8 cellular contexts compared by ENCODE assay signal in genomic region chr1:45551684-45552083, GRCh38. TPM values are rescaled to one million over a fixed set of nuclear protein-coding genes. Genes with fewer than 3 reads are reported as not detected.
DNase-seq lines count a peak whose midpoint lies in the region; ATAC-seq and TF ChIP-seq lines count a peak whose summit lies in the region.

No MANE protein-coding gene starts in this region.

- H3K4me3 Mint-ChIP-seq in activated naive CD4-positive, alpha-beta T cell treated with anti-CD3 and anti-CD28 coated beads for 36 hours, result peak overlapping the region; percentile 96

- H3K36me3 ChIP-seq in right lobe of liver, result no peaks in the 10 kb centered on the region
- H3K36me3 ChIP-seq in transverse colon, result no peaks in the 10 kb centered on the region

- H3K4me1 ChIP-seq in right lobe of liver (peaks cover 0 to 38% (median 14%) of the 10 kb centered on the region in 4 donors), transverse colon (peaks cover 17 to 36% (median 23%) of the 10 kb centered on the region in 4 donors)

- H3K27ac ChIP-seq in right lobe of liver, result peak overlapping the region; percentile 13 to 87 (median 70)
- H3K27ac ChIP-seq in transverse colon, result peak overlapping the region; percentile 87 to 89 (median 88)

- in situ Hi-C loops in astrocyte of the spinal cord (cut with HindIII; ENCODE audit: low sequenced_read_pairs), result no loop called here
- in situ Hi-C loops in transverse colon (cut with MboI; ENCODE audit: low pct_ligation_motif_present in 1 of 4, low pct_unique_long_range_greater_than_20kb in 1 of 4, low sequenced_read_pairs in 3 of 4), result no loop called here

- H3K27me3 ChIP-seq in right lobe of liver, result no peaks in the 10 kb centered on the region
- H3K27me3 ChIP-seq in transverse colon, result no peaks in the 10 kb centered on the region

- no peak for TF ChIP-seq EP300 in transverse colon (IDR thresholded peaks at IDR 0.05; ENCODE audit: low read depth)

- no peak for TF ChIP-seq CTCF in astrocyte of the spinal cord (IDR thresholded peaks at IDR 0.05; ENCODE audit: low read depth, low read length)
- TF ChIP-seq CTCF in right lobe of liver (IDR thresholded peaks at IDR 0.05), result no peak
- TF ChIP-seq CTCF in transverse colon (IDR thresholded peaks at IDR 0.05), result no peak

- no peak for ATAC-seq in right lobe of liver
- no peak for ATAC-seq in GM18519 (IDR thresholded peaks at IDR 0.05; ENCODE audit: low FRiP score, unreplicated experiment)

- peaks cover 15% of the 10 kb centered on the region for H3K36me3 Mint-ChIP-seq in activated naive CD4-positive, alpha-beta T cell treated with anti-CD3 and anti-CD28 coated beads for 36 hours (ENCODE audit: low read depth)

- CTCF ChIA-PET in activated naive CD4-positive, alpha-beta T cell treated with anti-CD3 and anti-CD28 coated beads for 36 hours (lab: Charles Lee), result interaction anchor here (0.8 to 3.7 kb wide), 6 partner anchors 9 to 39 kb away, joined by 4 to 21 read pairs (median 6); partner anchors contain the start of gene PRDX1

- DNase-seq in activated naive CD4-positive, alpha-beta T cell treated with anti-CD3 and anti-CD28 coated beads for 36 hours, result no peak
- no peak for DNase-seq in activated naive CD4-positive, alpha-beta T cell treated with Interleukin-2 at 50 U/mL for 16 hours
- no peak for DNase-seq in astrocyte of the spinal cord (ENCODE audit: low read depth, low spot score)
- no peak for DNase-seq in right lobe of liver
- DNase-seq in transverse colon, result no peak
- DNase-seq in SIG-M5 (lab: John Stamatoyannopoulos, UW), result no peak
- DNase-seq in GOT3 (lab: John Stamatoyannopoulos, UW), result no peak

- intact Hi-C loops in activated naive CD4-positive, alpha-beta T cell treated with anti-CD3 and anti-CD28 coated beads for 36 hours (cut with micrococcal nuclease), result loop anchor here (1.0 kb wide), 2 partner anchors 32 to 248 kb away; no protein-coding TSS in a partner anchor
- intact Hi-C loops in right lobe of liver (cut with DNase I) (no loop called here), transverse colon (cut with DNase I; ENCODE audit: low total_unique reads) (loop anchor here (5.0 kb wide), 1 partner anchor 34 kb away; no protein-coding TSS in a partner anchor)

- peak overlapping the region; percentile 91 for H3K4me3 ChIP-seq in astrocyte of the spinal cord (ENCODE audit: low read depth, low read length)
- peak overlapping the region; percentile 68 to 85 (median 79) for H3K4me3 ChIP-seq in right lobe of liver
- H3K4me3 ChIP-seq in transverse colon, result peak overlapping the region; percentile 60 to 89 (median 66)

- TF ChIP-seq POLR2A in right lobe of liver (IDR thresholded peaks at IDR 0.05), result no peak
- no peak for TF ChIP-seq POLR2A in transverse colon (IDR thresholded peaks at IDR 0.05)

- peak overlapping the region; percentile 94 for H3K27ac Mint-ChIP-seq in activated naive CD4-positive, alpha-beta T cell treated with anti-CD3 and anti-CD28 coated beads for 36 hours

- H3K27me3 Mint-ChIP-seq in activated naive CD4-positive, alpha-beta T cell treated with anti-CD3 and anti-CD28 coated beads for 36 hours (ENCODE audit: low read depth), result no peaks in the 10 kb centered on the region

- H3K4me1 Mint-ChIP-seq in activated naive CD4-positive, alpha-beta T cell treated with anti-CD3 and anti-CD28 coated beads for 36 hours (ENCODE audit: low read depth), result peaks cover 15% of the 10 kb centered on the region

- H3K9me3 ChIP-seq in right lobe of liver (no peaks in the 10 kb centered on the region), transverse colon (no peaks in the 10 kb centered on the region)

- H3K9me3 Mint-ChIP-seq in activated naive CD4-positive, alpha-beta T cell treated with anti-CD3 and anti-CD28 coated beads for 36 hours, result no peaks in the 10 kb centered on the region

- WGBS in right lobe of liver (ENCODE audit: insufficient coverage, low coverage, low lambda C conversion rate, missing lambda C conversion rate), result 6% methylated on average over 3 of the region's 3 CpGs
- WGBS in transverse colon (ENCODE audit: low coverage in 1 of 2), 2 donors, result 13% methylated on average over 3 of the region's 3 CpGs; no CpG with 5 or more reads in 1 of the 2 donors

RNA-seq across cellular contexts. Expression of gene AKR1A1, which starts 1.1 kb away (rescaled TPM):
- total RNA-seq in activated naive CD4-positive, alpha-beta T cell treated with anti-CD3 and anti-CD28 coated beads for 36 hours, result 100 to 1,000 TPM; 207 to 217 TPM
- total RNA-seq in right lobe of liver (100 to 1,000 TPM; 115 to 308 (median 220) TPM), transverse colon (100 to 1,000 TPM in 3 of 4 donors, 10 to 100 TPM in 1; 86.5 to 158 (median 128) TPM)

RNA-seq across cellular contexts. Expression of gene PRDX1, which starts 30.0 kb away (rescaled TPM):
- 100 to 1,000 TPM; 596 to 641 TPM for total RNA-seq in activated naive CD4-positive, alpha-beta T cell treated with anti-CD3 and anti-CD28 coated beads for 36 hours
- total RNA-seq in right lobe of liver, result 100 to 1,000 TPM; 315 to 672 (median 358) TPM
- 100 to 1,000 TPM; 120 to 291 (median 189) TPM for total RNA-seq in transverse colon

RNA-seq across cellular contexts. Expression of gene NASP, which starts 32.2 kb away (rescaled TPM):
- total RNA-seq in activated naive CD4-positive, alpha-beta T cell treated with anti-CD3 and anti-CD28 coated beads for 36 hours, result 100 to 1,000 TPM; 222 to 229 TPM
- total RNA-seq in right lobe of liver, result 10 to 100 TPM; 21.8 to 31.9 (median 26.1) TPM
- 10 to 100 TPM; 34.4 to 62.2 (median 37.5) TPM for total RNA-seq in transverse colon

RNA-seq across cellular contexts. Expression of gene MMACHC, which starts 51.6 kb away (rescaled TPM):
- total RNA-seq in activated naive CD4-positive, alpha-beta T cell treated with anti-CD3 and anti-CD28 coated beads for 36 hours, result 1 to 10 TPM; 5.9 TPM
- total RNA-seq in right lobe of liver, result 10 to 100 TPM in 5 of 6 experiments, 1 to 10 TPM in 1; 7.7 to 38.5 (median 17.3) TPM
- total RNA-seq in transverse colon, result 10 to 100 TPM in 1 of 4 donors, 1 to 10 TPM in 3; 3.7 to 21.3 (median 4.5) TPM

RNA-seq across cellular contexts. Expression of gene CCDC163, which starts 51.8 kb away (rescaled TPM):
- 1 to 10 TPM; 4.2 to 5.1 TPM for total RNA-seq in activated naive CD4-positive, alpha-beta T cell treated with anti-CD3 and anti-CD28 coated beads for 36 hours
- total RNA-seq in right lobe of liver (1 to 10 TPM in 2 of 6 experiments, under 1 TPM in 4; 0.31 to 1.3 (median 0.67) TPM), transverse colon (1 to 10 TPM in 1 of 4 donors, under 1 TPM in 1, not detected in 2; 0.27 to 1.1 TPM)

Comparison
In these comparisons a context has a peak if more than half of its experiments do, and no peak if none do; other contexts are left out.
1. intact Hi-C loops: an anchor here in activated naive CD4-positive, alpha-beta T cell treated with anti-CD3 and anti-CD28 coated beads for 36 hours (1.0 kb wide) and transverse colon (5.0 kb wide); none called in right lobe of liver.